8 cellular contexts compared by ENCODE assay signal in the genomic region with DNA sequence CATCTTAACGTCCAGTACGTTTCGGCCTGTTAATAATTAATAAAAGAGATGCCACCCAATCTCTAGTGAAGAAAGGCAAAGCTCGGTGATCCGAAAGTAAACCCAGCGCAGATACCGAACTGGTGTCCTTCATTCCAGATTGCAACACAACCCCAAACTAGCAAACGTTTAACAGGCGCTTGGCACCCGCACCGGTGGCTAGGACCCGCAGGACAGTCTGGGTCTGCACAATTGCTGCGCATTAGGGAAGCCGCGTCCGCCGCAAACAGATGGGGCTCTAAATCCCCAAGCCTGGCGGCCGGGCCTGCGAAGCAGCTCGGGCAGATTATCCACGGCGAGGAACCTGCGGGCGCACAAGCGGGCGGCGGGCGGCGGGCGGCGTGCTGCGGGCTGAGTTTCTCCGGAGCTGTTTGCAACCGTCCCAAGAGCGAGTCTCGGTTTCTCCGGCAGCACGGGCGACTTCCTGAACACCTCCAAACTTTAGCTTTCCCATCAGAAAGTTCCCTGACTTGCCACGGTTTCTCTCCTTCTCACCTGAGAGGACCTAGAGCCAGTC.
DNase-seq lines count a peak whose midpoint lies in the region; ATAC-seq and TF ChIP-seq lines count a peak whose summit lies in the region.

No MANE protein-coding gene starts in this region.

- H3K9me3 Mint-ChIP-seq in stimulated activated naive CD8-positive, alpha-beta T cell treated with anti-CD3 and anti-CD28 coated beads, Interleukin-15, Interleukin-2, amounts not matched to agents 100 ng/mL and 50 ng/mL, for 24 hours, result no peaks in the 10 kb centered on the region

- H3K4me1 ChIP-seq in KMS-11 (ENCODE audit: low read depth, poor library complexity, severe bottlenecking) (peaks cover 39% of the 10 kb centered on the region), endocrine pancreas (ENCODE audit: control insufficient read depth, insufficient read depth, low read length) (peaks cover 18% of the 10 kb centered on the region)

- H4K20me1 ChIP-seq in KMS-11 (ENCODE audit: insufficient read depth), result no peaks in the 10 kb centered on the region

- no peak overlapping the region for H3K4me3 ChIP-seq in KMS-11 (IDR thresholded peaks at IDR 0.05; ENCODE audit: insufficient read depth, low read depth, low read length)
- H3K4me3 ChIP-seq in endocrine pancreas (ENCODE audit: control insufficient read depth, insufficient read depth, low read length), result peak overlapping the region; percentile 72

- ATAC-seq in GM21528 (IDR thresholded peaks at IDR 0.05; ENCODE audit: low FRiP score, unreplicated experiment), result no peak

- no peaks in the 10 kb centered on the region for H3K9me3 ChIP-seq in endocrine pancreas (ENCODE audit: control insufficient read depth, low read length)

- no peaks in the 10 kb centered on the region for H3K27me3 ChIP-seq in KMS-11 (ENCODE audit: insufficient read depth, low read depth)
- no peaks in the 10 kb centered on the region for H3K27me3 ChIP-seq in endocrine pancreas (ENCODE audit: control insufficient read depth, insufficient read depth, low read length)

- peak overlapping the region; percentile 83 for H3K4me3 Mint-ChIP-seq in stimulated activated naive CD8-positive, alpha-beta T cell treated with anti-CD3 and anti-CD28 coated beads, Interleukin-15, Interleukin-2, amounts not matched to agents 100 ng/mL and 50 ng/mL, for 24 hours

- TF ChIP-seq CTCF in KMS-11 (conservative IDR thresholded peaks at IDR 0.05; ENCODE audit: low read depth, low read length), result no peak

- H2AFZ ChIP-seq in KMS-11 (ENCODE audit: low read depth), result no peak overlapping the region

- H3K27me3 Mint-ChIP-seq in stimulated activated naive CD8-positive, alpha-beta T cell treated with anti-CD3 and anti-CD28 coated beads, Interleukin-15, Interleukin-2, amounts not matched to agents 100 ng/mL and 50 ng/mL, for 24 hours, result no peaks in the 10 kb centered on the region

- no peaks in the 10 kb centered on the region for H3K36me3 Mint-ChIP-seq in stimulated activated naive CD8-positive, alpha-beta T cell treated with anti-CD3 and anti-CD28 coated beads, Interleukin-15, Interleukin-2, amounts not matched to agents 100 ng/mL and 50 ng/mL, for 24 hours (ENCODE audit: low read depth)

- H3K79me2 ChIP-seq in KMS-11 (ENCODE audit: insufficient read depth, low read depth), result peaks cover 61% of the 10 kb centered on the region

- H3K27ac ChIP-seq in KMS-11, result peak overlapping the region; percentile 84

- peaks cover 49% of the 10 kb centered on the region for H3K4me1 Mint-ChIP-seq in stimulated activated naive CD8-positive, alpha-beta T cell treated with anti-CD3 and anti-CD28 coated beads, Interleukin-15, Interleukin-2, amounts not matched to agents 100 ng/mL and 50 ng/mL, for 24 hours (ENCODE audit: low read depth)

- H3K36me3 ChIP-seq in KMS-11 (ENCODE audit: insufficient read depth), result no peaks in the 10 kb centered on the region
- H3K36me3 ChIP-seq in endocrine pancreas (ENCODE audit: control insufficient read depth, insufficient read depth, low read length), result no peaks in the 10 kb centered on the region

- H3K9ac ChIP-seq in KMS-11 (peak overlapping the region; percentile 89), endocrine pancreas (ENCODE audit: control insufficient read depth, insufficient read depth, low read length) (peak overlapping the region; percentile 47)

- peak overlapping the region; percentile 97 for H3K4me2 ChIP-seq in KMS-11

- DNase-seq in DMS53 (lab: John Stamatoyannopoulos, UW) (peak; percentile 88), mesenteric fat pad (ENCODE audit: low spot score) (peak; percentile 89), NCI-H1105 treated with DMSO at 0.1 percent for 48 hours (lab: John Stamatoyannopoulos, UW) (no peak)
- DNase-seq in activated CD4-positive, alpha-beta T cell treated with anti-CD3 and anti-CD28 coated beads, Interleukin-2, amount 50 U/mL, for 4 hours, result peak; percentile 38 to 40

- peak overlapping the region; percentile 66 for H3K27ac Mint-ChIP-seq in stimulated activated naive CD8-positive, alpha-beta T cell treated with anti-CD3 and anti-CD28 coated beads, Interleukin-15, Interleukin-2, amounts not matched to agents 100 ng/mL and 50 ng/mL, for 24 hours
